ENCODE assay signal across 16 cellular contexts in the genomic region with DNA sequence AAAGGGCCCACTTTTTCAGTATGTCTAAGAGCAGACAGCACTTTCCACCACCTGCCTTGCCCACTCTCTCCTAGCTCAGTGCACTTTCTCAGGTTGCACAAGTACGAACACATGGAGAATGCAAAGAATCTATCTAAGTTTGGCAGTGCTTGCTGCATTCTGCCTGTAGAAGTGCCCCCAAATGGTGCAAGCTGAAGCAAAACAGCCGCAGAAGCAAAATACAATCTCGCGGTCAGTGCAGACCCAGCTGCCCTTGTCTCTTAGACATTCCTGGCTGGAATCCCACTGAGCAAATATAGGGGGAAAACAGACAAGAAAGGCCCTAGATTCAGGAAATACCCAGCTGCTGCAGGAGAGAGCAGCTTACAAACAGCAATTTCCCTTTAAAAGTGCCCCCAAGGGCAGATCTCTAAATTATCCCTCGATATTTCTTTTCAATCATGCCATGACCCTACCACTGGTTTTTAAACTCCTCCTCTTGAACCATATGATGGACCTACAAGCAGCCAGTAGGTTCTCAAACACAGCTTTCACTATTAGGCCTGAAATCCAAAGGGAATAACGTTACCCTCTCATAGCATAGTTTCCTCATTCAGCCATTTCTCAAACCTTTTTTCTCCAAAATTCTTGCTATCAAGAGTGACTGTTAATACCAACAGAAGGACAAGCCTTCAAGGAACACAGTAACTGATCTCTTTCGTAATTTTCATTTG.
DNase-seq lines count a peak whose midpoint lies in the region; ATAC-seq, FAIRE-seq and TF ChIP-seq lines count a peak whose summit lies in the region.
"Had no signal": no experiment of that assay in that cellular context is flagged by ENCODE, and none has a peak within 500 bp of the region (broad histone marks: within the 10 kb centered on the region; RNA-seq: fewer than 3 reads in every experiment).

No MANE protein-coding gene starts in this region.

- H3K36me3 Mint-ChIP-seq in activated T-cell treated with anti-CD3 and anti-CD28 coated beads, Interleukin-2, amount 50 U/mL, for 4 hours (ENCODE audit: insufficient read depth) = peaks cover 14% of the 10 kb centered on the region
- H3K36me3 Mint-ChIP-seq: naive B cell had no signal

- 41% methylated on average over 7 of the region's 7 CpGs for WGBS in SK-N-SH (ENCODE audit: low lambda C conversion rate)
- 13% methylated on average over 7 of the region's 7 CpGs for WGBS in pancreas, 2 donors
- 29 to 36% methylated on average over 7 of the region's 7 CpGs for WGBS in tibial nerve, 2 donors

- TF ChIP-seq EP300 in SK-N-SH (IDR thresholded peaks at IDR 0.05; ENCODE audit: borderline replicate concordance in 1 of 2, low read depth in 1 of 2, low read length in 1 of 2) (peak in 1 of 2 experiments; percentile 36; a peak in 1 of 4 replicates), tibial nerve (IDR thresholded peaks at IDR 0.05) (no peak)

- H3K27me3 ChIP-seq in SK-N-SH (ENCODE audit: insufficient read depth) (no peaks in the 10 kb centered on the region), pancreas (no peaks in the 10 kb centered on the region), tibial nerve (no peaks in the 10 kb centered on the region)
- H3K27me3 ChIP-seq: foreskin keratinocyte had no signal

- CTCF ChIA-PET in SK-N-SH (lab: Yijun Ruan, JAX) = no interaction called here

- no peaks in the 10 kb centered on the region for H4K20me1 ChIP-seq in SK-N-SH (ENCODE audit: insufficient read depth)

- POLR2A ChIA-PET in SK-N-SH (lab: Yijun Ruan, JAX) = no interaction called here

- no peak overlapping the region for H2AFZ ChIP-seq in SK-N-SH (ENCODE audit: low read depth)

- intact Hi-C loops in left ventricle myocardium superior (cut with micrococcal nuclease) = no loop called here
- intact Hi-C loops in pancreas (cut with DNase I) = no loop called here

- peaks cover 46% of the 10 kb centered on the region for H3K4me1 Mint-ChIP-seq in activated T-cell treated with anti-CD3 and anti-CD28 coated beads, Interleukin-2, amount 50 U/mL, for 4 hours (ENCODE audit: low read depth)

- FAIRE-seq in pancreas (lab: Jason Lieb, UNC) = no peak

- TF ChIP-seq CTCF in SK-N-SH (IDR thresholded peaks at IDR 0.05) = no peak
- TF ChIP-seq CTCF in pancreas (IDR thresholded peaks at IDR 0.05) = no peak
- no peak for TF ChIP-seq CTCF in tibial nerve (IDR thresholded peaks at IDR 0.05)

- H3K36me3 ChIP-seq in SK-N-SH (replicated peaks in 1 of 2; ENCODE audit: control insufficient read depth in 1 of 2, insufficient read depth in 2 of 2, low read length in 1 of 2) (peaks cover 0 to 10% of the 10 kb centered on the region in 2 experiments), pancreas (no peaks in the 10 kb centered on the region), tibial nerve (no peaks in the 10 kb centered on the region)
- H3K36me3 ChIP-seq: thoracic aorta had no signal

- DNase-seq in DMS53 (lab: John Stamatoyannopoulos, UW) (peak; percentile 23), DMS53 treated with DMSO at 0.1 percent for 48 hours (lab: John Stamatoyannopoulos, UW; ENCODE audit: unreplicated experiment) (no peak), SK-N-SH (no peak), left ventricle myocardium superior (no peak), pancreas (peak in 3 of 6 donors; percentile 33 to 56 (median 47)), tibial nerve (ENCODE audit: low spot score in 2 of 2) (no peak)
- DNase-seq in activated T-cell treated with anti-CD3 and anti-CD28 coated beads, Interleukin-2, amount 50 U/mL, for 4 hours = no peak
- DNase-seq: activated CD8-positive, alpha-beta memory T cell treated with anti-CD3 and anti-CD28 coated beads for 24 hours; foreskin keratinocyte; HFFc6; naive B cell; NCI-H345; stimulated activated CD4-positive, alpha-beta T cell treated with anti-CD3 and anti-CD28 coated beads, Interleukin-2, amount 100 ng/mL, for 48 hours had no signal

- H3K4me3 ChIP-seq in SK-N-SH (ENCODE audit: low read depth in 2 of 2, low read length in 1 of 2) = no peak overlapping the region
- H3K4me3 ChIP-seq in pancreas = peak overlapping the region in 1 of 4 donors; percentile 12
- no peak overlapping the region for H3K4me3 ChIP-seq in tibial nerve
- H3K4me3 ChIP-seq: thoracic aorta had no signal

- H3K79me2 ChIP-seq in SK-N-SH (ENCODE audit: insufficient read depth) = peaks cover 79% of the 10 kb centered on the region; the same call in 1 of the 2 replicates

- H3K27ac ChIP-seq in SK-N-SH (ENCODE audit: low read depth in 2 of 2, low read length in 1 of 2) (peak overlapping the region; percentile 31 to 48; a peak in 3 of 4 replicates), pancreas (peak overlapping the region in 3 of 4 donors; percentile 39 to 69 (median 66)), tibial nerve (no peak overlapping the region)
- H3K27ac ChIP-seq: 22Rv1, foreskin keratinocyte, thoracic aorta had no signal

- ATAC-seq in left ventricle myocardium superior = peak; percentile 20
- peak; percentile 77 to 90 (median 86) for ATAC-seq in pancreas
- no peak for ATAC-seq in activated T-cell treated with anti-CD3 and anti-CD28 coated beads, Interleukin-2, amount 50 U/mL, for 4 hours
- no peak for ATAC-seq in HG03520 (IDR thresholded peaks at IDR 0.05; ENCODE audit: unreplicated experiment)
- ATAC-seq: foreskin keratinocyte had no signal

- no peaks in the 10 kb centered on the region for H3K9me2 ChIP-seq in SK-N-SH

- no peak for TF ChIP-seq RAD21 in SK-N-SH (IDR thresholded peaks at IDR 0.05; ENCODE audit: low read length)

- peaks cover 7% of the 10 kb centered on the region for H3F3A ChIP-seq in SK-N-SH (replicated peaks; ENCODE audit: insufficient read depth)

- H3K4me2 ChIP-seq in SK-N-SH = peak overlapping the region; percentile 58

- H3K4me1 ChIP-seq in SK-N-SH (ENCODE audit: control insufficient read depth in 1 of 2, insufficient read depth in 2 of 2, low read depth in 1 of 2, low read length in 1 of 2) (peaks cover 0 to 4% of the 10 kb centered on the region in 2 experiments; a peak in 2 of 4 replicates), pancreas (peaks cover 0 to 21% (median 14%) of the 10 kb centered on the region in 3 donors), tibial nerve (peaks cover 0 to 6% (median 0%) of the 10 kb centered on the region in 4 donors)
- H3K4me1 ChIP-seq: foreskin keratinocyte had no signal

- no peaks in the 10 kb centered on the region for H3K27me3 Mint-ChIP-seq in activated T-cell treated with anti-CD3 and anti-CD28 coated beads, Interleukin-2, amount 50 U/mL, for 4 hours (ENCODE audit: low read depth)
- H3K27me3 Mint-ChIP-seq: naive B cell had no signal

- H3K9me3 ChIP-seq in SK-N-SH = no peaks in the 10 kb centered on the region; the same call in 1 of the 2 replicates
- no peaks in the 10 kb centered on the region for H3K9me3 ChIP-seq in pancreas
- H3K9me3 ChIP-seq in tibial nerve = peaks cover 0 to 4% (median 0%) of the 10 kb centered on the region in 4 donors
- H3K9me3 ChIP-seq: thoracic aorta had no signal

- H3K9ac ChIP-seq in SK-N-SH = peak overlapping the region; percentile 2; the same call in 1 of the 2 replicates

- no peak for TF ChIP-seq POLR2A in tibial nerve (IDR thresholded peaks at IDR 0.05)

- no peak overlapping the region for H3K4me3 Mint-ChIP-seq in activated T-cell treated with anti-CD3 and anti-CD28 coated beads, Interleukin-2, amount 50 U/mL, for 4 hours
- H3K4me3 Mint-ChIP-seq: HFFc6, naive B cell had no signal

- H3K9me3 Mint-ChIP-seq in activated T-cell treated with anti-CD3 and anti-CD28 coated beads, Interleukin-2, amount 50 U/mL, for 4 hours = peaks cover 18% of the 10 kb centered on the region
- H3K9me3 Mint-ChIP-seq: HFFc6 had no signal

TF ChIP-seq in SK-N-SH, 30 proteins besides CTCF, POLR2A, EP300 and RAD21:
- TF ChIP-seq, protein P1, sequence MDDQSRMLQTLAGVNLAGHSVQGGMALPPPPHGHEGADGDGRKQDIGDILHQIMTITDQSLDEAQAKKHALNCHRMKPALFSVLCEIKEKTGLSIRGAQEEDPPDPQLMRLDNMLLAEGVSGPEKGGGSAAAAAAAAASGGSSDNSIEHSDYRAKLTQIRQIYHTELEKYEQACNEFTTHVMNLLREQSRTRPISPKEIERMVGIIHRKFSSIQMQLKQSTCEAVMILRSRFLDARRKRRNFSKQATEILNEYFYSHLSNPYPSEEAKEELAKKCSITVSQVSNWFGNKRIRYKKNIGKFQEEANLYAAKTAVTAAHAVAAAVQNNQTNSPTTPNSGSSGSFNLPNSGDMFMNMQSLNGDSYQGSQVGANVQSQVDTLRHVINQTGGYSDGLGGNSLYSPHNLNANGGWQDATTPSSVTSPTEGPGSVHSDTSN (IDR thresholded peaks at IDR 0.05) = peak; percentile 24; the same call in 1 of the 2 replicates
- TF ChIP-seq GATA2 (CRISPR knock-in tag; IDR thresholded peaks at IDR 0.05) = no peak
- TF ChIP-seq TAF1 (IDR thresholded peaks at IDR 0.05; ENCODE audit: borderline replicate concordance, low read depth, low read length) = no peak
- TF ChIP-seq TCF12 (IDR thresholded peaks at IDR 0.05) = peak; percentile 49; the same call in 1 of the 2 replicates
- TF ChIP-seq NFIC (IDR thresholded peaks at IDR 0.05; ENCODE audit: borderline replicate concordance) = peak; percentile 56; the same call in 1 of the 2 replicates

Comparison
In these comparisons a context has a peak if more than half of its experiments do, and no peak if none do; other contexts are left out.
1. H3K27ac ChIP-seq: peak in SK-N-SH (2 of 2) and pancreas (3 of 4); none in tibial nerve (0 of 4).
2. ATAC-seq: peak in left ventricle myocardium superior (single experiment) and pancreas (4 of 4); none in activated T-cell treated with anti-CD3 and anti-CD28 coated beads, Interleukin-2, amount 50 U/mL, for 4 hours (0 of 2) and HG03520 (single experiment).